In the genomic region with DNA sequence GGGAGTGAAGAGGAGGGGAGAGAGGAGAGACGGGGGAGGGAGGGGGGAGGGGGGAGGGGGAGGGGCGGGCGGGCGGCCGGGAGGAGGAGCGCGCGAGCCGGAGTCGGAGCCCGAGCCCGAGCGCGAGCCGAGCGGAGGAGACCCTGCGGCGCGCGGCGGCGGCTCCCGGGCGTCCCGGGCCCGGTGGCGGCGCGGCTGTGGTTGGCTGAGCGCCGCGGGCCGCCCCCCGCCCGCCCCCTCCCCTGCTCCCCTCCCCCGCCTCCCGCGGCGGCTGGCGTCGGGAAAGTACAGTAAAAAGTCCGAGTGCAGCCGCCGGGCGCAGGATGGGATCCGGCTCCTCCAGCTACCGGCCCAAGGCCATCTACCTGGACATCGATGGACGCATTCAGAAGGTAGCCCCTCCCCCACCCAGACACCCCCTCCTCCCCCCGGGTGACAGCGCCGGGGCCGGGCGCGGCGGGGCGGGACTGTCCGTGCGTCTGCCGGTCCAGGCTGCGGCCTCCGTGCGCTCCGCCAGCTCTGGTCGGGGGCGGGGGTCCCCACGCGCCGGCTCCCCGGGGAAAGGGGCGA, we compare ENCODE assay signal across 8 cellular contexts. TPM values are rescaled to one million over a fixed set of nuclear protein-coding genes. Genes with fewer than 3 reads are reported as not detected.
DNase-seq lines count a peak whose midpoint lies in the region; FAIRE-seq and TF ChIP-seq lines count a peak whose summit lies in the region.

Gene PDE9A, plus strand, starts transcription at position 130 of the 570 bp plus-strand sequence. Its CDS starts 194 bp downstream, at position 324.

- DNase-seq in HAP-1 (ENCODE audit: low spot score in 2 of 2) (peak; percentile 15 to 62), SK-MEL-5 (ENCODE audit: low read depth, low spot score) (peak; percentile 13), tibial nerve (ENCODE audit: low spot score in 2 of 2) (no peak), H4 (ENCODE audit: low spot score) (no peak), NCI-H510A (lab: John Stamatoyannopoulos, UW) (no peak), RCC 7860 (ENCODE audit: low spot score) (no peak)

- in situ Hi-C loops in HAP-1 (cut with MboI; ENCODE audit: low sequenced_read_pairs) (no loop called here), SK-MEL-5 (cut with HindIII; ENCODE audit: low pct_unique_long_range_greater_than_20kb, low sequenced_read_pairs) (no loop called here)

- peak within 1 kb of the TSS; percentile 46 for H3K4me3 ChIP-seq in HAP-1
- H3K4me3 ChIP-seq in mesodermal cell (ENCODE audit: extremely low read depth, insufficient read depth, low read length, poor library complexity, severe bottlenecking), result peak within 1 kb of the TSS; percentile 73
- H3K4me3 ChIP-seq in tibial nerve, result peak within 1 kb of the TSS; percentile 45 to 84 (median 68)

- H3K27me3 ChIP-seq in HAP-1 (ENCODE audit: low read depth) (no peaks in the 10 kb centered on the region), tibial nerve (peaks cover 0 to 12% of the 10 kb centered on the region in 2 donors)

- H3K9me3 ChIP-seq in HAP-1 (no peaks in the 10 kb centered on the region), mesodermal cell (ENCODE audit: control insufficient read depth, low read length) (no peaks in the 10 kb centered on the region), tibial nerve (no peaks in the 10 kb centered on the region)

- TF ChIP-seq CTCF in tibial nerve (IDR thresholded peaks at IDR 0.05), result peak in 1 of 5 experiments; percentile 14

- WGBS in mesodermal cell (ENCODE audit: insufficient coverage in 2 of 2), 2 experiments, result 0% methylated on average over 6 to 8 of the region's 71 CpGs
- 1% methylated on average over 23 to 39 of the region's 71 CpGs for WGBS in tibial nerve, 2 donors

- H3K27ac ChIP-seq in cingulate gyrus (ENCODE audit: low read depth, low read length) (peak within 1 kb of the TSS; percentile 69), mesodermal cell (ENCODE audit: low read depth, low read length, severe bottlenecking) (peak within 1 kb of the TSS; percentile 79), tibial nerve (peak within 1 kb of the TSS; percentile 35 to 93 (median 90))

- FAIRE-seq in RCC 7860 (lab: Jason Lieb, UNC), result no peak

- H3K4me1 ChIP-seq in HAP-1 (peaks cover 10% of the 10 kb centered on the region), mesodermal cell (ENCODE audit: control insufficient read depth, insufficient read depth, low read length, poor library complexity, severe bottlenecking) (peaks cover 13% of the 10 kb centered on the region), tibial nerve (peaks cover 0 to 70% (median 28%) of the 10 kb centered on the region in 4 donors)

- TF ChIP-seq POLR2A in tibial nerve (IDR thresholded peaks at IDR 0.05), result no peak

- no peak for TF ChIP-seq EP300 in tibial nerve (IDR thresholded peaks at IDR 0.05)

- H3K36me3 ChIP-seq in HAP-1 (replicated peaks), result no peaks in the 10 kb centered on the region
- H3K36me3 ChIP-seq in mesodermal cell (ENCODE audit: control insufficient read depth, insufficient read depth, low read length), result peaks cover 8% of the 10 kb centered on the region
- H3K36me3 ChIP-seq in tibial nerve, result no peaks in the 10 kb centered on the region

RNA-seq across cellular contexts. Expression of gene PDE9A, which starts in this region (rescaled TPM):
- 2.9 and 3.1 TPM in 2 replicates for total RNA-seq in SK-MEL-5 (2014; rRNA removed; shearing (Covaris generic))
- 5.4 and 7.1 TPM in 2 replicates for polyA plus RNA-seq in SK-MEL-5 (2015; cell fraction: cytosol; rRNA removed)
- polyA plus RNA-seq in SK-MEL-5 (2015; cell fraction: nucleus; rRNA removed), result 3.5 and 7.2 TPM in 2 replicates
- polyA plus RNA-seq in mesodermal cell (2013, experiment 1 of 2), result 19.0 TPM
- polyA plus RNA-seq in mesodermal cell (2013, experiment 2 of 2), result 17.1 TPM
- total RNA-seq in tibial nerve, result 10 to 100 TPM; 26.7 to 30.6 (median 28.7) TPM
- total RNA-seq in H4 (2014; rRNA removed; shearing (Covaris generic)), result 2.7 and 6.4 TPM in 2 replicates

Comparison
In these comparisons a context has a peak if more than half of its experiments do, and no peak if none do; other contexts are left out.
1. DNase-seq: peak in HAP-1 (2 of 2) and SK-MEL-5 (single experiment); none in tibial nerve (0 of 2), H4 (single experiment), NCI-H510A (single experiment) and RCC 7860 (single experiment).
2. Peak in every context shown above with its lines, with median percentiles within 50 percentile points of each other: H3K4me3 ChIP-seq and H3K27ac ChIP-seq.